In the genomic region with DNA sequence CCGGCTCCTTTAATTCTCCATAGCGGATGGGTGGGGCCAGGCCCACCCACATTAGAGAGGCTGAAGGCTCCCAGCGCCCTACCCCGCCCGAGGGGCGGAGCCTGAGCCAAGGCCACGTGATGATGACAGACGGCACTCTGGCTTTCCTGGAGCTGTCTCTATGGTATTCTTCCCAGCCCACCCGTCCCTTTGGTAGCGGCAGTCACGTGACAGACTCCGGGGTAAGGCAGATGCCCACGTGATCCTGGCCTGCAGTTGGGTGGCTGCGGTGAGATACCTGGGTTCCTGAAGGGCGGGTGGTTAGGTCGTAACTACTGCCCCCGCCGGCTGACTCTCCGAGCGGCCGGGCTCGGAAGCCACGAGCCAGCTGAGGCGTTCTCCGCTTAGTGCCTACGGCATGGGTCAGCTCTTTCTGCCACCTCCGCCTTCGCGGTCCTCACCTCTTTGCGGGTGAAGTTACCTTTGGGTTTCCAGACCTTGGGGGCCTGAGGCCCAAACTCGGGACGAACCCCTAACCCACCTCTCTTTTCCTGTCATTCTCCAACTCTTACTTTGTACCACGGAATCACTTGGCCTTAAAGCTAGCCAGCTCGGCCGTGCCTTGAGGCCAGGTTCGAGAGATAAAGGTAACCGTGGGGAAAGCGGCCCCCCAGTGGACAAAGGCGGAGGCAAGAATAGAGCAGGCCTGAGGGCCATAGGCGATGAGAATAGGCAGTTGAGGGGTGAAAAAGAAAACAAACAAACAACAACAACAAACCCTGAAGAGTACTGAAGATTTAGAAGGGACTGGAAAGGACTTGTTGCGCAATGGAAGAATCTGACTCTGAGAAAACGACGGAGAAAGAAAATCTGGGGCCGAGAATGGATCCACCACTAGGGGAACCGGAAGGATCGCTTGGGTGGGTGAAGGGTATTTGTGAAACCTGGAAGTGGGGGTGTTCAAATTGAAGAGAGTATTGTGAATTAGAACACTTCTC, we compare ENCODE assay signal across 8 cellular contexts.
DNase-seq lines count a peak whose midpoint lies in the region; ATAC-seq, FAIRE-seq and TF ChIP-seq lines count a peak whose summit lies in the region.

Gene RRAGB, plus strand, starts transcription at position 229 of the 977 bp plus-strand sequence. Its CDS starts 579 bp downstream, at position 808.

- H3K36me3 Mint-ChIP-seq in nephron progenitor cell (ENCODE audit: low read depth): peaks cover 22% of the 10 kb centered on the region

- peak within 1 kb of the TSS; percentile 62 for H3K9ac ChIP-seq in ES-I3 (ENCODE audit: low read depth, low read length)

- no peaks in the 10 kb centered on the region for H3K9me3 ChIP-seq in ES-I3 (ENCODE audit: control insufficient read depth, insufficient read depth, low read length)

- H3K4me1 Mint-ChIP-seq in nephron progenitor cell: peaks cover 15% of the 10 kb centered on the region
- H3K4me1 Mint-ChIP-seq in stimulated activated naive CD8-positive, alpha-beta T cell treated with anti-CD3 and anti-CD28 coated beads, Interleukin-15, amount 100 ng/mL, for 72 hours: peaks cover 22% of the 10 kb centered on the region

- peak; percentile 98 for ATAC-seq in stimulated activated naive CD8-positive, alpha-beta T cell treated with anti-CD3 and anti-CD28 coated beads, Interleukin-15, amount 100 ng/mL, for 72 hours

- FAIRE-seq in H54 (lab: Jason Lieb, UNC): no peak

- DNase-seq in H54 (ENCODE audit: insufficient read length, low spot score) (peak; percentile 45), LoVo (ENCODE audit: low spot score) (peak; percentile 86), activated gamma-delta T cell (lab: John Stamatoyannopoulos, UW) (peak; percentile 71), fibroblast of the conjunctiva (ENCODE audit: low read depth) (peak; percentile 88), nephron progenitor cell (peak; percentile 83)
- DNase-seq in stimulated activated naive CD8-positive, alpha-beta T cell treated with anti-CD3 and anti-CD28 coated beads, Interleukin-15, amount 100 ng/mL, for 72 hours: peak; percentile 80 to 93

- peak within 1 kb of the TSS; percentile 89 for H3K4me3 Mint-ChIP-seq in nephron progenitor cell
- H3K4me3 Mint-ChIP-seq in stimulated activated naive CD8-positive, alpha-beta T cell treated with anti-CD3 and anti-CD28 coated beads, Interleukin-15, amount 100 ng/mL, for 72 hours: peak within 1 kb of the TSS; percentile 89 to 99

- peaks cover 3% of the 10 kb centered on the region for H3K27me3 Mint-ChIP-seq in nephron progenitor cell (ENCODE audit: low read depth, poor library complexity)
- no peaks in the 10 kb centered on the region for H3K27me3 Mint-ChIP-seq in stimulated activated naive CD8-positive, alpha-beta T cell treated with anti-CD3 and anti-CD28 coated beads, Interleukin-15, amount 100 ng/mL, for 72 hours

- peaks cover 44% of the 10 kb centered on the region for H3K9me3 Mint-ChIP-seq in nephron progenitor cell
- peaks cover 0 to 5% of the 10 kb centered on the region in 2 donors for H3K9me3 Mint-ChIP-seq in stimulated activated naive CD8-positive, alpha-beta T cell treated with anti-CD3 and anti-CD28 coated beads, Interleukin-15, amount 100 ng/mL, for 72 hours

- H3K27ac Mint-ChIP-seq in nephron progenitor cell: peak within 1 kb of the TSS; percentile 94
- peak within 1 kb of the TSS; percentile 94 for H3K27ac Mint-ChIP-seq in stimulated activated naive CD8-positive, alpha-beta T cell treated with anti-CD3 and anti-CD28 coated beads, Interleukin-15, amount 100 ng/mL, for 72 hours

- no peaks in the 10 kb centered on the region for H3K4me1 ChIP-seq in ES-I3 (ENCODE audit: insufficient read depth, low read length)

- peak; percentile 39 for TF ChIP-seq CTCF in nephron progenitor cell (IDR thresholded peaks at IDR 0.05)

- TF ChIP-seq POLR2A in H54 (IDR thresholded peaks at IDR 0.05; ENCODE audit: low read depth, low read length) (peak; percentile 32; the same call in 1 of the 2 replicates), Raji (IDR thresholded peaks at IDR 0.05; ENCODE audit: insufficient read depth, low read depth, low read length) (peak; percentile 66)

- no peaks in the 10 kb centered on the region; the same call in 1 of the 2 replicates for H3K36me3 ChIP-seq in ES-I3 (ENCODE audit: insufficient read depth, low read length)

Comparison
In these comparisons a context has a peak if more than half of its experiments do, and no peak if none do; other contexts are left out.
1. Peak in every context shown above with its lines: DNase-seq and ATAC-seq.